8 cellular contexts compared by ENCODE assay signal in the genomic region with DNA sequence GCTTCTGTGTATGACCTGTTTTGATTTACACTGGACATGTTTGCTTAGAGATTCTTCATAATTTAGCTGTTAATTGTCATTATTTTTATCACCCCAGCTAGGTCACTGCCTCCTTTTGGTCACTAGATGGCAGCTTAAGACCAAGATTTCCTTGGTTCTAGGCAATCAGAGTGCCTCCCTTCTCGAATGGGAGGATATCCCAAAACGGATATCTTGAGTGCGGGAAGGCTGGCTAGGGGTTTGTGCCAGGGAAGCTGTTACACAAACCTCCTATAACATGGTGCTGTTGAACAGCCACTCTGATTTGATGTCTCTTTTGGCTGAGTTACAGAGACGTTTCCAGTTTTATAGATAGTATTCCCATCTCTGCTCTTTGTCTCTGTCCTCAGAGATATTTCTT.
A peak's percentile ranks its signal among the peaks of the same experiment; 100 is the strongest.
DNase-seq lines count a peak whose midpoint lies in the region; ATAC-seq, FAIRE-seq and TF ChIP-seq lines count a peak whose summit lies in the region.

No MANE protein-coding gene starts in this region.

- in situ Hi-C loops in astrocyte of the spinal cord (cut with HindIII; ENCODE audit: low sequenced_read_pairs) = no loop called here

- peak; percentile 81 for TF ChIP-seq CTCF in astrocyte of the spinal cord (IDR thresholded peaks at IDR 0.05; ENCODE audit: low read depth, low read length)

- H3K4me3 ChIP-seq in astrocyte of the spinal cord (ENCODE audit: low read depth, low read length) = no peak overlapping the region

- ATAC-seq in GM19043 (IDR thresholded peaks at IDR 0.05; ENCODE audit: low read depth, unreplicated experiment) (peak; percentile 86), HG03097 (IDR thresholded peaks at IDR 0.05; ENCODE audit: low FRiP score, unreplicated experiment) (peak; percentile 92)

- DNase-seq in NCI-H2196 (lab: John Stamatoyannopoulos, UW; ENCODE audit: unreplicated experiment) (peak; percentile 33), NCI-H2196 treated with DMSO at 0.1 percent for 48 hours (lab: John Stamatoyannopoulos, UW; ENCODE audit: unreplicated experiment) (no peak), NCI-H226 (peak; percentile 9), astrocyte of the spinal cord (ENCODE audit: low read depth, low spot score) (peak; percentile 44), islet precursor cell (peak; percentile 61), urothelium cell line (ENCODE audit: low spot score) (peak; percentile 60)

- FAIRE-seq in urothelium cell line (lab: Jason Lieb, UNC) = no peak
